10 cellular contexts compared by ENCODE assay signal in genomic region chr7:105849122-105849855, GRCh38. TPM values are rescaled to one million over a fixed set of nuclear protein-coding genes. Genes with fewer than 3 reads are reported as not detected.
DNase-seq lines count a peak whose midpoint lies in the region; ATAC-seq, FAIRE-seq and TF ChIP-seq lines count a peak whose summit lies in the region.
"Had no signal": no experiment of that assay in that cellular context is flagged by ENCODE, and none has a peak within 500 bp of the region (broad histone marks: within the 10 kb centered on the region; RNA-seq: fewer than 3 reads in every experiment).

No MANE protein-coding gene starts in this region.

- DNase-seq in left cardiac atrium = no peak
- DNase-seq in Right ventricle myocardium inferior (ENCODE audit: missing footprints) = no peak
- DNase-seq in activated T-cell treated with anti-CD3 and anti-CD28 coated beads, Interleukin-2, amount 50 U/mL, for 72 hours = peak; percentile 71 to 78
- DNase-seq in lower lobe of right lung = no peak
- no peak for DNase-seq in GM12891 (ENCODE audit: insufficient read length, low spot score)
- DNase-seq in psoas muscle = no peak
- no peak for DNase-seq in uterus
- DNase-seq: BE2C had no signal

- H3K27ac ChIP-seq in lower lobe of right lung (peak overlapping the region; percentile 32), psoas muscle (no peak overlapping the region), uterus (no peak overlapping the region)

- H3K27me3 ChIP-seq in lower lobe of right lung (ENCODE audit: low read depth) (no peaks in the 10 kb centered on the region), psoas muscle (ENCODE audit: insufficient read depth in 3 of 3, low read length in 2 of 3) (no peaks in the 10 kb centered on the region), uterus (no peaks in the 10 kb centered on the region)
- H3K27me3 ChIP-seq: BE2C had no signal

- FAIRE-seq in GM12891 (lab: Jason Lieb, UNC) = no peak

- peaks cover 0 to 5% of the 10 kb centered on the region in 2 donors for H3K36me3 Mint-ChIP-seq in activated T-cell treated with anti-CD3 and anti-CD28 coated beads, Interleukin-2, amount 50 U/mL, for 72 hours (ENCODE audit: insufficient read depth in 2 of 2)

- peaks cover 10% of the 10 kb centered on the region for H3K4me1 ChIP-seq in lower lobe of right lung
- no peaks in the 10 kb centered on the region for H3K4me1 ChIP-seq in psoas muscle
- peaks cover 0 to 6% of the 10 kb centered on the region in 2 donors for H3K4me1 ChIP-seq in uterus
- H3K4me1 ChIP-seq: BE2C had no signal

- H3K4me3 Mint-ChIP-seq in activated T-cell treated with anti-CD3 and anti-CD28 coated beads, Interleukin-2, amount 50 U/mL, for 72 hours = peak overlapping the region; percentile 62 to 69
- H3K4me3 Mint-ChIP-seq: nephron had no signal

- intact Hi-C loops in left cardiac atrium (cut with DNase I) = no loop called here
- intact Hi-C loops in Right ventricle myocardium inferior (cut with DNase I) = no loop called here
- intact Hi-C loops in lower lobe of right lung (cut with DNase I) = no loop called here
- intact Hi-C loops in psoas muscle (cut with DNase I) = no loop called here
- intact Hi-C loops in uterus (cut with DNase I; ENCODE audit: low total_unique reads) = no loop called here

- peaks cover 6% of the 10 kb centered on the region for H3K27me3 Mint-ChIP-seq in activated T-cell treated with anti-CD3 and anti-CD28 coated beads, Interleukin-2, amount 50 U/mL, for 72 hours (ENCODE audit: low read depth)

- H3K36me3 ChIP-seq in lower lobe of right lung (no peaks in the 10 kb centered on the region), psoas muscle (ENCODE audit: insufficient read depth in 1 of 2, low read depth in 1 of 2) (no peaks in the 10 kb centered on the region), uterus (no peaks in the 10 kb centered on the region)
- H3K36me3 ChIP-seq: BE2C had no signal

- no peaks in the 10 kb centered on the region for H3K9me3 ChIP-seq in lower lobe of right lung
- H3K9me3 ChIP-seq in psoas muscle = no peaks in the 10 kb centered on the region
- no peaks in the 10 kb centered on the region for H3K9me3 ChIP-seq in uterus
- H3K9me3 ChIP-seq: BE2C had no signal

- TF ChIP-seq CTCF in lower lobe of right lung (IDR thresholded peaks at IDR 0.05) (no peak), psoas muscle (IDR thresholded peaks at IDR 0.05) (no peak), uterus (IDR thresholded peaks at IDR 0.05) (no peak)

- H3K4me3 ChIP-seq in lower lobe of right lung (no peak overlapping the region), psoas muscle (no peak overlapping the region), uterus (no peak overlapping the region)

- H3K27ac Mint-ChIP-seq in activated T-cell treated with anti-CD3 and anti-CD28 coated beads, Interleukin-2, amount 50 U/mL, for 72 hours = peak overlapping the region; percentile 55
- H3K27ac Mint-ChIP-seq: nephron had no signal

- ATAC-seq in left cardiac atrium = peak; percentile 18 to 70
- ATAC-seq in Right ventricle myocardium inferior = no peak
- peak; percentile 98 to 99 for ATAC-seq in activated T-cell treated with anti-CD3 and anti-CD28 coated beads, Interleukin-2, amount 50 U/mL, for 72 hours (replicated peaks in 1 of 2)
- peak; percentile 49 to 71 for ATAC-seq in lower lobe of right lung
- ATAC-seq in GM19328 (IDR thresholded peaks at IDR 0.05; ENCODE audit: unreplicated experiment) = no peak
- ATAC-seq in psoas muscle = no peak

- H3K4me1 Mint-ChIP-seq in activated T-cell treated with anti-CD3 and anti-CD28 coated beads, Interleukin-2, amount 50 U/mL, for 72 hours (ENCODE audit: low read depth) = peaks cover 50% of the 10 kb centered on the region

- 86 to 94% (median 87%) methylated on average over 6 of the region's 6 CpGs for WGBS in psoas muscle, 3 donors

- TF ChIP-seq POLR2A in GM12891 (IDR thresholded peaks at IDR 0.05; ENCODE audit: low read depth, low read length) (no peak), uterus (IDR thresholded peaks at IDR 0.05) (no peak)

- H3K9me3 Mint-ChIP-seq in activated T-cell treated with anti-CD3 and anti-CD28 coated beads, Interleukin-2, amount 50 U/mL, for 72 hours = peaks cover 0 to 5% of the 10 kb centered on the region in 2 donors

TF ChIP-seq in GM12891, 5 proteins besides CTCF, POLR2A, EP300 and RAD21:
- TF ChIP-seq TAF1 (IDR thresholded peaks at IDR 0.05; ENCODE audit: low read depth, low read length) = no peak
- TF ChIP-seq PAX5 (IDR thresholded peaks at IDR 0.05; ENCODE audit: insufficient read depth, low read length, severe bottlenecking) = no peak
- no peak for TF ChIP-seq SPI1 (IDR thresholded peaks at IDR 0.05; ENCODE audit: low read depth, low read length)
- no peak for TF ChIP-seq POU2F2 (IDR thresholded peaks at IDR 0.05; ENCODE audit: low read depth, low read length)
- TF ChIP-seq POLR2AphosphoS5 (IDR thresholded peaks at IDR 0.05; ENCODE audit: low read depth, low read length) = no peak

RNA-seq across cellular contexts. Expression of gene ATXN7L1, which starts 27.1 kb away (rescaled TPM):
- total RNA-seq in left cardiac atrium = 1 to 10 TPM; 5.7 to 6.0 TPM
- total RNA-seq in Right ventricle myocardium inferior = 6.7 TPM
- total RNA-seq in activated T-cell treated with anti-CD3 and anti-CD28 coated beads, Interleukin-2, amount 50 U/mL, for 72 hours = 10 to 100 TPM; 11.6 to 12.5 TPM
- total RNA-seq in lower lobe of right lung = 17.7 TPM
- polyA plus RNA-seq in GM12891 (2012; ENCODE audit: low read depth, missing spikeins) = 0.04 TPM
- total RNA-seq in psoas muscle = 1 to 10 TPM; 3.0 to 6.0 (median 4.0) TPM
- polyA plus RNA-seq in psoas muscle = 1 to 10 TPM; 1.2 to 1.9 (median 1.5) TPM
- 10 to 100 TPM in 2 of 4 donors, 1 to 10 TPM in 2; 4.4 to 22.4 (median 11.0) TPM for total RNA-seq in uterus

Comparison
In these comparisons a context has a peak if more than half of its experiments do, and no peak if none do; other contexts are left out.
1. ATAC-seq: peak in left cardiac atrium (2 of 2), activated T-cell treated with anti-CD3 and anti-CD28 coated beads, Interleukin-2, amount 50 U/mL, for 72 hours (2 of 2) and lower lobe of right lung (2 of 2); none in Right ventricle myocardium inferior (single experiment), GM19328 (single experiment) and psoas muscle (0 of 4).
2. DNase-seq: peak in activated T-cell treated with anti-CD3 and anti-CD28 coated beads, Interleukin-2, amount 50 U/mL, for 72 hours (2 of 2); none in left cardiac atrium (single experiment), Right ventricle myocardium inferior (single experiment), lower lobe of right lung (single experiment), GM12891 (single experiment), psoas muscle (0 of 2) and uterus (0 of 2).